Comparison of ENCODE assay signal across 29 cellular contexts in genomic region chr9:33660771-33661170, GRCh38.
"Had no signal": no experiment of that assay in that cellular context is flagged by ENCODE, and none has a peak within 500 bp of the region (broad histone marks: within the 10 kb centered on the region; RNA-seq: fewer than 3 reads in every experiment).

No MANE protein-coding gene starts in this region.

- H3K36me3 Mint-ChIP-seq: naive B cell; naive thymus-derived CD8-positive, alpha-beta T cell; natural killer cell treated with Interleukin-12 subunit alpha and Interleukin-12 subunit beta and Interleukin-15 and Interleukin-18, amount 100 ng/mL, for 72 hours; neural progenitor cell; stimulated activated naive B cell treated with anti-CD40 and anti-IgM and Interleukin-4, amounts not matched to agents 10 μg/mL and 1 μg/mL and 100 μg/mL, for 72 hours; type B pancreatic cell had no signal

- ATAC-seq: naive thymus-derived CD8-positive, alpha-beta T cell; natural killer cell treated with Interleukin-12 subunit alpha and Interleukin-12 subunit beta and Interleukin-15 and Interleukin-18, amount 100 ng/mL, for 72 hours; pancreas; right cardiac atrium; sciatic nerve; stimulated activated naive B cell treated with anti-CD40 and anti-IgM and Interleukin-4, amounts not matched to agents 10 μg/mL and 1 μg/mL and 100 μg/mL, for 72 hours; upper lobe of right lung had no signal

- H3K9me3 Mint-ChIP-seq: naive B cell; naive thymus-derived CD8-positive, alpha-beta T cell; natural killer cell treated with Interleukin-12 subunit alpha and Interleukin-12 subunit beta and Interleukin-15 and Interleukin-18, amount 100 ng/mL, for 72 hours; neural progenitor cell; stimulated activated naive B cell treated with anti-CD40 and anti-IgM and Interleukin-4, amounts not matched to agents 10 μg/mL and 1 μg/mL and 100 μg/mL, for 72 hours; stimulated activated naive CD8-positive, alpha-beta T cell treated with anti-CD3 and anti-CD28 coated beads, Interleukin-15, Interleukin-2, amounts not matched to agents 100 ng/mL and 50 ng/mL, for 24 hours; type B pancreatic cell had no signal

- DNase-seq: naive B cell; naive thymus-derived CD8-positive, alpha-beta T cell; occipital lobe; pancreas; retina; right cardiac atrium; spleen; stimulated activated CD4-positive, alpha-beta T cell treated with anti-CD3 and anti-CD28 coated beads, Interleukin-12 subunit alpha, Interleukin-12 subunit beta, amount 100 ng/mL, for 4 hours; stimulated activated CD4-positive, alpha-beta T cell treated with anti-CD3 and anti-CD28 coated beads, Interleukin-1b, Interleukin-23, amount 100 ng/mL, for 48 hours; stimulated activated CD4-positive, alpha-beta T cell treated with anti-CD3 and anti-CD28 coated beads, Interleukin-4, amount 100 ng/mL, for 1 hour; stimulated activated CD4-positive, alpha-beta T cell treated with anti-CD3 and anti-CD28 coated beads, Interleukin-4, amount 100 ng/mL, for 4 hours; stimulated activated CD8-positive, alpha-beta memory T cell treated with anti-CD3 and anti-CD28 coated beads, Interleukin-4, amount 100 ng/mL, for 48 hours; stimulated activated naive B cell treated with anti-CD40 and anti-IgM and Interleukin-4, amounts not matched to agents 10 μg/mL and 1 μg/mL and 100 μg/mL, for 72 hours; stimulated activated naive CD4-positive, alpha-beta T cell treated with Interleukin-2 at 50 U/mL for 16 hours; stomach; testis; tibial artery; transverse colon; upper lobe of right lung; uterus had no signal

- H3K9ac ChIP-seq: neural progenitor cell had no signal

- H3K36me3 ChIP-seq: neural progenitor cell, pancreas, prostate gland, spleen, stomach, suprapubic skin, tibial artery, transverse colon, upper lobe of right lung, uterus had no signal

- H3K27me3 ChIP-seq: pancreas, spleen, stomach, suprapubic skin, testis, uterus had no signal

- FAIRE-seq: pancreas had no signal

- H3K27ac Mint-ChIP-seq: naive thymus-derived CD8-positive, alpha-beta T cell; natural killer cell treated with Interleukin-12 subunit alpha and Interleukin-12 subunit beta and Interleukin-15 and Interleukin-18, amount 100 ng/mL, for 72 hours; neural progenitor cell; stimulated activated naive B cell treated with anti-CD40 and anti-IgM and Interleukin-4, amounts not matched to agents 10 μg/mL and 1 μg/mL and 100 μg/mL, for 72 hours; stimulated activated naive CD8-positive, alpha-beta T cell treated with anti-CD3 and anti-CD28 coated beads, Interleukin-15, Interleukin-2, amounts not matched to agents 100 ng/mL and 50 ng/mL, for 24 hours; type B pancreatic cell had no signal

- H3K4me3 ChIP-seq: neural progenitor cell, pancreas, prostate gland, skin epidermis, smooth muscle cell, spleen, stomach, suprapubic skin, testis, tibial artery, transverse colon, upper lobe of right lung, uterus had no signal

- H3K4me3 Mint-ChIP-seq: naive B cell; naive thymus-derived CD8-positive, alpha-beta T cell; natural killer cell treated with Interleukin-12 subunit alpha and Interleukin-12 subunit beta and Interleukin-15 and Interleukin-18, amount 100 ng/mL, for 72 hours; neural progenitor cell; stimulated activated naive B cell treated with anti-CD40 and anti-IgM and Interleukin-4, amounts not matched to agents 10 μg/mL and 1 μg/mL and 100 μg/mL, for 72 hours; stimulated activated naive CD8-positive, alpha-beta T cell treated with anti-CD3 and anti-CD28 coated beads, Interleukin-15, Interleukin-2, amounts not matched to agents 100 ng/mL and 50 ng/mL, for 24 hours; type B pancreatic cell had no signal

- H3K27ac ChIP-seq: neural progenitor cell, pancreas, prostate gland, skin epidermis, spleen, stomach, suprapubic skin, testis, tibial artery, transverse colon, upper lobe of right lung, uterus had no signal

- H3K4me1 Mint-ChIP-seq: naive B cell; naive thymus-derived CD8-positive, alpha-beta T cell; neural progenitor cell; stimulated activated naive B cell treated with anti-CD40 and anti-IgM and Interleukin-4, amounts not matched to agents 10 μg/mL and 1 μg/mL and 100 μg/mL, for 72 hours had no signal

- H3K9me3 ChIP-seq: pancreas, prostate gland, spleen, stomach, suprapubic skin, testis, tibial artery, transverse colon, upper lobe of right lung, uterus had no signal

- H2AFZ ChIP-seq: neural progenitor cell had no signal

- H3K4me1 ChIP-seq: neural progenitor cell, pancreas, prostate gland, spleen, stomach, suprapubic skin, testis, tibial artery, transverse colon, upper lobe of right lung, uterus had no signal

- H3K4me2 ChIP-seq: neural progenitor cell, smooth muscle cell had no signal
